ENCODE assay signal across 1 cellular context in genomic region chr19:38932425-38933179, GRCh38.
TF ChIP-seq lines count a peak whose summit lies in the region.

No MANE protein-coding gene starts in this region.

TF ChIP-seq in K562, 482 proteins besides CTCF, POLR2A, EP300 and RAD21:
- TF ChIP-seq ZBTB33 (CRISPR knock-in tag; IDR thresholded peaks at IDR 0.05) (peak; percentile 80), CBX5 (IDR thresholded peaks at IDR 0.05; ENCODE audit: borderline replicate concordance, low read depth) (peak; percentile 17; the same call in 1 of the 2 replicates), RBFOX2 (IDR thresholded peaks at IDR 0.05; ENCODE audit: low read depth, low read length) (peak; percentile 54), HNRNPK (IDR thresholded peaks at IDR 0.05; ENCODE audit: low read depth, low read length, poor library complexity, severe bottlenecking) (no peak), CTBP1 (IDR thresholded peaks at IDR 0.05; ENCODE audit: borderline replicate concordance) (no peak), DDX20 (tag; IDR thresholded peaks at IDR 0.05; ENCODE audit: low read depth) (no peak), CTCFL (IDR thresholded peaks at IDR 0.05; ENCODE audit: borderline replicate concordance, insufficient read depth, low read depth, low read length, poor library complexity, severe bottlenecking) (peak; percentile 52), POLR2B (IDR thresholded peaks at IDR 0.05; ENCODE audit: low read depth, partially characterized antibody) (no peak), ZNF584 (CRISPR knock-in tag; IDR thresholded peaks at IDR 0.05; ENCODE audit: low read depth) (no peak), POLR2G (IDR thresholded peaks at IDR 0.05; ENCODE audit: low read depth, low read length) (peak; percentile 47), FOS (IDR thresholded peaks at IDR 0.05; ENCODE audit: extremely low read depth, insufficient read length) (no peak), THAP12 (CRISPR knock-in tag; IDR thresholded peaks at IDR 0.05) (0 out of 2 replicates have a peak, but pooled peaks have one; percentile 15)
TF ChIP-seq in K562: peak in this region for 6.
